11 cellular contexts compared by ENCODE assay signal in genomic region chr16:81703177-81704155, GRCh38.
DNase-seq lines count a peak whose midpoint lies in the region; ATAC-seq and TF ChIP-seq lines count a peak whose summit lies in the region.
"Had no signal": no experiment of that assay in that cellular context is flagged by ENCODE, and none has a peak within 500 bp of the region (broad histone marks: within the 10 kb centered on the region; RNA-seq: fewer than 3 reads in every experiment).

No MANE protein-coding gene starts in this region.

- 58 to 89% (median 77%) methylated on average over 18 to 27 of the region's 27 CpGs for WGBS in adrenal gland, 4 donors

- intact Hi-C loops in Right ventricle myocardium superior (cut with DNase I): no loop called here
- intact Hi-C loops in Right ventricle myocardium inferior (cut with DNase I): no loop called here
- intact Hi-C loops in adrenal gland (cut with DNase I): no loop called here

- no peak for TF ChIP-seq CTCF in adrenal gland (IDR thresholded peaks at IDR 0.05)

- DNase-seq in Right ventricle myocardium superior (peak; percentile 17), Right ventricle myocardium inferior (ENCODE audit: missing footprints) (no peak), adrenal gland (peak; percentile 73 to 90 (median 84)), kidney tubule cell (ENCODE audit: low spot score) (peak; percentile 37), NCI-H1092 treated with DMSO at 0.1 percent for 48 hours (lab: John Stamatoyannopoulos, UW) (no peak)
- DNase-seq: activated CD4-positive, alpha-beta T cell treated with anti-CD3 and anti-CD28 coated beads, Interleukin-2, amount 50 U/mL, for 4 hours; gastrocnemius medialis; NCI-H1930 had no signal

- no peak for TF ChIP-seq POLR2A in adrenal gland (IDR thresholded peaks at IDR 0.05)

- H3K27ac ChIP-seq in adrenal gland: peak overlapping the region in 2 of 5 donors; percentile 20 to 52
- H3K27ac ChIP-seq: gastrocnemius medialis had no signal

- peaks cover 3 to 5% of the 10 kb centered on the region in 2 donors for H3K4me1 ChIP-seq in adrenal gland (replicated peaks in 1 of 2)
- H3K4me1 ChIP-seq: gastrocnemius medialis had no signal

- no peaks in the 10 kb centered on the region for H3K9me3 ChIP-seq in adrenal gland (replicated peaks in 1 of 3)
- H3K9me3 ChIP-seq: gastrocnemius medialis had no signal

- ATAC-seq in Right ventricle myocardium superior (ENCODE audit: poor library complexity) (no peak), Right ventricle myocardium inferior (no peak), HG03460 (IDR thresholded peaks at IDR 0.05; ENCODE audit: unreplicated experiment) (no peak), GM18861 (IDR thresholded peaks at IDR 0.05; ENCODE audit: unreplicated experiment) (no peak), GM21515 (IDR thresholded peaks at IDR 0.05; ENCODE audit: unreplicated experiment) (no peak)
- ATAC-seq: gastrocnemius medialis had no signal

- H3K4me3 ChIP-seq in adrenal gland: no peak overlapping the region
- H3K4me3 ChIP-seq: gastrocnemius medialis had no signal

- H3K36me3 ChIP-seq in adrenal gland (replicated peaks in 1 of 2): peaks cover 0 to 71% of the 10 kb centered on the region in 2 donors
- H3K36me3 ChIP-seq: gastrocnemius medialis had no signal

- H3K27me3 ChIP-seq in adrenal gland: no peaks in the 10 kb centered on the region
- H3K27me3 ChIP-seq: gastrocnemius medialis had no signal

Comparison
In these comparisons a context has a peak if more than half of its experiments do, and no peak if none do; other contexts are left out.
1. DNase-seq: peak in Right ventricle myocardium superior (single experiment), adrenal gland (7 of 7) and kidney tubule cell (single experiment); none in Right ventricle myocardium inferior (single experiment) and NCI-H1092 treated with DMSO at 0.1 percent for 48 hours (single experiment).